Comparison of ENCODE assay signal across 1 cellular context in genomic region chr11:46625406-46625805, GRCh38.
TF ChIP-seq lines count a peak whose summit lies in the region.

No MANE protein-coding gene starts in this region.

TF ChIP-seq in GM23338, 12 proteins besides CTCF, POLR2A, EP300 and RAD21 (continued from another document):
- no peak for TF ChIP-seq ZNF462 (CRISPR knock-in tag; IDR thresholded peaks at IDR 0.05)
- no peak for TF ChIP-seq JUNB (IDR thresholded peaks at IDR 0.05; ENCODE audit: unreplicated experiment)
- no peak for TF ChIP-seq ZNF331 (CRISPR knock-in tag; IDR thresholded peaks at IDR 0.05; ENCODE audit: low read depth)
